ENCODE assay signal across 1 cellular context in genomic region chr6:135161996-135162395, GRCh38.
TF ChIP-seq lines count a peak whose summit lies in the region.

No MANE protein-coding gene starts in this region.

TF ChIP-seq in H1, 55 proteins besides CTCF, POLR2A, EP300 and RAD21:
- TF ChIP-seq EZH2 (IDR thresholded peaks at IDR 0.05; ENCODE audit: low read depth, low read length, severe bottlenecking) (no peak), KDM4A (IDR thresholded peaks at IDR 0.05; ENCODE audit: low read depth, low read length, severe bottlenecking) (no peak), SIX5 (IDR thresholded peaks at IDR 0.05; ENCODE audit: low read depth, low read length) (no peak), CHD7 (IDR thresholded peaks at IDR 0.05; ENCODE audit: insufficient replicate concordance, low read length) (no peak), USF2 (IDR thresholded peaks at IDR 0.05; ENCODE audit: low read length) (no peak), SRF (IDR thresholded peaks at IDR 0.05; ENCODE audit: low read depth, low read length) (no peak), SIN3A (conservative IDR thresholded peaks at IDR 0.05 in 1 of 2, IDR thresholded peaks at IDR 0.05 in 1 of 2; ENCODE audit: low read depth in 1 of 2, low read length in 2 of 2) (no peak), FOSL1 (IDR thresholded peaks at IDR 0.05; ENCODE audit: insufficient read depth, low read depth, low read length) (no peak), KDM5A (IDR thresholded peaks at IDR 0.05; ENCODE audit: low read length) (no peak), JUN (IDR thresholded peaks at IDR 0.05; ENCODE audit: low read depth, low read length) (no peak)
